In genomic region chr16:80233097-80233835, GRCh38 we compare ENCODE assay signal across 15 cellular contexts.
"Had no signal": no experiment of that assay in that cellular context is flagged by ENCODE, and none has a peak within 500 bp of the region (broad histone marks: within the 10 kb centered on the region; RNA-seq: fewer than 3 reads in every experiment).

No MANE protein-coding gene starts in this region.

- H3K36me3 ChIP-seq: left ventricle myocardium inferior, sigmoid colon, spleen, upper lobe of right lung had no signal

- H3K4me3 ChIP-seq: dorsolateral prefrontal cortex, left ventricle myocardium inferior, sigmoid colon, spleen, testis, upper lobe of right lung had no signal

- H3K27ac ChIP-seq: dorsolateral prefrontal cortex, left ventricle myocardium inferior, sigmoid colon, spleen, testis, upper lobe of right lung had no signal

- ATAC-seq: activated CD4-positive, CD25-positive, alpha-beta regulatory T cell treated with anti-CD3 and anti-CD28 coated beads, Interleukin-2, amount 50 U/mL, for 24 hours; stimulated activated naive CD8-positive, alpha-beta T cell treated with anti-CD3 and anti-CD28 coated beads, Interleukin-15, amount 100 ng/mL, for 72 hours; upper lobe of right lung had no signal

- H3K36me3 Mint-ChIP-seq: memory B cell had no signal

- H3K9me3 Mint-ChIP-seq: memory B cell; neural crest cell; stimulated activated naive CD8-positive, alpha-beta T cell treated with anti-CD3 and anti-CD28 coated beads, Interleukin-15, amount 100 ng/mL, for 72 hours had no signal

- DNase-seq: activated naive CD4-positive, alpha-beta T cell treated with Interleukin-2 at 50 U/mL for 16 hours; activated T-cell treated with anti-CD3 and anti-CD28 coated beads for 4 hours; aorta; dorsolateral prefrontal cortex; left ventricle myocardium inferior; sigmoid colon; spleen; stimulated activated naive CD8-positive, alpha-beta T cell treated with anti-CD3 and anti-CD28 coated beads, Interleukin-15, amount 100 ng/mL, for 72 hours; T-helper 1 cell; T1000; testis; upper lobe of right lung had no signal

- H3K27me3 Mint-ChIP-seq: memory B cell; stimulated activated naive CD8-positive, alpha-beta T cell treated with anti-CD3 and anti-CD28 coated beads, Interleukin-15, amount 100 ng/mL, for 72 hours had no signal

- H3K4me1 ChIP-seq: left ventricle myocardium inferior, sigmoid colon, spleen, upper lobe of right lung had no signal

- H3K4me3 Mint-ChIP-seq: memory B cell; neural crest cell; stimulated activated naive CD8-positive, alpha-beta T cell treated with anti-CD3 and anti-CD28 coated beads, Interleukin-15, amount 100 ng/mL, for 72 hours had no signal

- H3K27me3 ChIP-seq: sigmoid colon, spleen, testis, upper lobe of right lung had no signal

- H3K9me3 ChIP-seq: sigmoid colon, testis, upper lobe of right lung had no signal

- H3K4me1 Mint-ChIP-seq: neural crest cell; stimulated activated naive CD8-positive, alpha-beta T cell treated with anti-CD3 and anti-CD28 coated beads, Interleukin-15, amount 100 ng/mL, for 72 hours had no signal

- H3K27ac Mint-ChIP-seq: stimulated activated naive CD8-positive, alpha-beta T cell treated with anti-CD3 and anti-CD28 coated beads, Interleukin-15, amount 100 ng/mL, for 72 hours had no signal
